ENCODE assay signal across 20 cellular contexts in the genomic region with DNA sequence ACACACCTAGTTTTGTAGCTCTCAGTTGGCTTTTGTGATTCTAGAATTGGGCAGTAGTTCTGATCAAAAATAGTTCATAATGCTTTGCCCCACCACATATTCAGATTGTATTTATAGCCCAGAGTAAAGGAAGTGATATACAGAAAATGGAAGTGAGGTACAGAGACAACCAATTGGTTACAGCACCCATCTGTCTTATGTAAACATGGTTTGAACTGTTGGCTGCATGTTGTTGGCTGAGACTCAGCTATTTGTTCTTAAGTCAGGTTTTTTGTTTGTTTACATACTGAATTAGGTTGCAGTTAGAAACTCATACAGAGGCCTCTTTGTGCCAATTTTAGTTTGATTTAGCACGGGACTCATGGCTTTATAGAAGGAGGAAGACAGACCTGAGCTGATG.
DNase-seq lines count a peak whose midpoint lies in the region; FAIRE-seq and TF ChIP-seq lines count a peak whose summit lies in the region.
"Had no signal": no experiment of that assay in that cellular context is flagged by ENCODE, and none has a peak within 500 bp of the region (broad histone marks: within the 10 kb centered on the region; RNA-seq: fewer than 3 reads in every experiment).

No MANE protein-coding gene starts in this region.

- H2AFZ ChIP-seq in MM.1S (ENCODE audit: low read length): peak overlapping the region; percentile 37
- H2AFZ ChIP-seq: GM23248 had no signal

- H3K9ac ChIP-seq in MM.1S (ENCODE audit: low read length) (no peak overlapping the region), adipocyte (ENCODE audit: low read length) (no peak overlapping the region)
- H3K9ac ChIP-seq: GM23248, SK-N-SH had no signal

- peak; percentile 9 for DNase-seq in DMS153 treated with DMSO at 0.1 percent for 48 hours (lab: John Stamatoyannopoulos, UW; ENCODE audit: unreplicated experiment)
- no peak for DNase-seq in GM12891 (ENCODE audit: insufficient read length, low spot score)
- peak; percentile 41 for DNase-seq in MM.1S
- DNase-seq in adipocyte (ENCODE audit: low read depth): peak; percentile 17
- no peak for DNase-seq in NCI-H510A treated with DMSO at 0.1 percent for 48 hours (lab: John Stamatoyannopoulos, UW)
- DNase-seq in OCI-M2 (lab: John Stamatoyannopoulos, UW; ENCODE audit: unreplicated experiment): no peak
- no peak for DNase-seq in A673 (ENCODE audit: low spot score)
- DNase-seq: BE2C; effector memory CD8-positive, alpha-beta T cell; esophagus squamous epithelium; GM23248; left lung; midbrain; NCI-H1694 treated with DMSO at 0.1 percent for 48 hours; NCI-H524; nephron progenitor cell; Peyer's patch; SK-N-SH; transverse colon had no signal

- BruUV-seq in A673 (replicated peaks; lab: Mats Ljungman, UMichigan): no TSS peak

- H3K27me3 ChIP-seq in MM.1S (replicated peaks; ENCODE audit: insufficient read depth, low read length): no peaks in the 10 kb centered on the region
- peaks cover 1% of the 10 kb centered on the region for H3K27me3 ChIP-seq in adipocyte (replicated peaks; ENCODE audit: control insufficient read depth, insufficient read depth, low read length)
- H3K27me3 ChIP-seq in A673 (replicated peaks; ENCODE audit: insufficient read depth, low read depth, low read length, poor library complexity): peaks cover 15% of the 10 kb centered on the region
- H3K27me3 ChIP-seq: Peyer's patch, transverse colon had no signal

- POLR2A ChIA-PET in A673 (lab: Charles Lee; ENCODE audit: low non-redundant PET): no interaction called here

- no peak for TF ChIP-seq POLR2A in GM12891 (IDR thresholded peaks at IDR 0.05; ENCODE audit: low read depth, low read length)

- no peak for TF ChIP-seq CTCF in MM.1S (IDR thresholded peaks at IDR 0.05; ENCODE audit: low read length)
- TF ChIP-seq CTCF in A673 (conservative IDR thresholded peaks at IDR 0.05; ENCODE audit: low read depth, low read length): no peak

- H3K9me3 ChIP-seq in MM.1S (replicated peaks; ENCODE audit: insufficient read depth, low read length): no peaks in the 10 kb centered on the region
- peaks cover 6% of the 10 kb centered on the region for H3K9me3 ChIP-seq in adipocyte (ENCODE audit: control insufficient read depth, low read length)
- no peaks in the 10 kb centered on the region for H3K9me3 ChIP-seq in A673 (ENCODE audit: low read depth, low read length, poor library complexity, severe bottlenecking)
- H3K9me3 ChIP-seq: BE2C, esophagus squamous epithelium, left lung, Peyer's patch, SK-N-SH, transverse colon had no signal

- CTCF ChIA-PET in A673 (lab: Charles Lee): no interaction called here

- peaks cover 30% of the 10 kb centered on the region for H3K4me1 ChIP-seq in MM.1S (ENCODE audit: low read length)
- no peaks in the 10 kb centered on the region for H3K4me1 ChIP-seq in adipocyte (ENCODE audit: control insufficient read depth, insufficient read depth, low read length)
- H3K4me1 ChIP-seq in A673 (ENCODE audit: insufficient read depth, low read length, poor library complexity, severe bottlenecking): no peaks in the 10 kb centered on the region
- H3K4me1 ChIP-seq: BE2C, left lung, Peyer's patch, transverse colon had no signal

- H3K27ac ChIP-seq in MM.1S (ENCODE audit: low read length) (peak overlapping the region; percentile 51; the same call in 1 of the 2 replicates), A673 (ENCODE audit: low read depth, low read length, poor library complexity, severe bottlenecking) (no peak overlapping the region)
- H3K27ac ChIP-seq: esophagus squamous epithelium, GM23248, left lung, Peyer's patch, transverse colon had no signal

- no peaks in the 10 kb centered on the region for H3F3A ChIP-seq in MM.1S (ENCODE audit: insufficient read depth, low read length)

- intact Hi-C loops in A673 (cut with micrococcal nuclease; ENCODE audit: unreplicated experiment): no loop called here

- FAIRE-seq in GM12891 (lab: Jason Lieb, UNC): peak; percentile 82
- FAIRE-seq: G401.6 had no signal

- H3K9me2 ChIP-seq in MM.1S (replicated peaks; ENCODE audit: insufficient read depth, low read length): no peaks in the 10 kb centered on the region
- H3K9me2 ChIP-seq: SK-N-SH had no signal

- H3K36me3 ChIP-seq in MM.1S (replicated peaks; ENCODE audit: insufficient read depth, low read length): no peaks in the 10 kb centered on the region
- no peaks in the 10 kb centered on the region for H3K36me3 ChIP-seq in adipocyte (ENCODE audit: control insufficient read depth, insufficient read depth, low read length, severe bottlenecking)
- no peaks in the 10 kb centered on the region for H3K36me3 ChIP-seq in A673 (ENCODE audit: insufficient read depth, low read length, poor library complexity, severe bottlenecking)
- H3K36me3 ChIP-seq: BE2C, esophagus squamous epithelium, left lung, Peyer's patch, transverse colon had no signal

- H3K4me3 ChIP-seq in MM.1S (ENCODE audit: low read length): no peak overlapping the region
- H3K4me3 ChIP-seq in adipocyte (ENCODE audit: low read length): no peak overlapping the region
- H3K4me3 ChIP-seq in A673 (ENCODE audit: low read depth, low read length, poor library complexity, severe bottlenecking): no peak overlapping the region
- H3K4me3 ChIP-seq: esophagus squamous epithelium, GM23248, left lung, Peyer's patch, transverse colon had no signal

- no peaks in the 10 kb centered on the region for H4K20me1 ChIP-seq in MM.1S (ENCODE audit: insufficient read depth, low read length)

- H3K79me2 ChIP-seq in MM.1S (ENCODE audit: low read length): no peaks in the 10 kb centered on the region

- peak overlapping the region; percentile 25; the same call in 1 of the 2 replicates for H3K4me2 ChIP-seq in MM.1S (ENCODE audit: low read depth, low read length)
- H3K4me2 ChIP-seq: SK-N-SH had no signal

TF ChIP-seq in GM12891, 5 proteins besides CTCF, POLR2A, EP300 and RAD21:
- TF ChIP-seq POU2F2 (IDR thresholded peaks at IDR 0.05; ENCODE audit: low read depth, low read length) (no peak), PAX5 (IDR thresholded peaks at IDR 0.05; ENCODE audit: insufficient read depth, low read length, severe bottlenecking) (no peak), SPI1 (IDR thresholded peaks at IDR 0.05; ENCODE audit: low read depth, low read length) (no peak), POLR2AphosphoS5 (IDR thresholded peaks at IDR 0.05; ENCODE audit: low read depth, low read length) (no peak), TAF1 (IDR thresholded peaks at IDR 0.05; ENCODE audit: low read depth, low read length) (no peak)

Comparison
In these comparisons a context has a peak if more than half of its experiments do, and no peak if none do; other contexts are left out.
1. DNase-seq: peak in DMS153 treated with DMSO at 0.1 percent for 48 hours (single experiment), MM.1S (single experiment) and adipocyte (single experiment); none in GM12891 (single experiment), NCI-H510A treated with DMSO at 0.1 percent for 48 hours (single experiment), OCI-M2 (single experiment) and A673 (single experiment).